Comparison of ENCODE assay signal across 32 cellular contexts in genomic region chr9:99305124-99305523, GRCh38.
"Had no signal": no experiment of that assay in that cellular context is flagged by ENCODE, and none has a peak within 500 bp of the region (broad histone marks: within the 10 kb centered on the region; RNA-seq: fewer than 3 reads in every experiment).

No MANE protein-coding gene starts in this region.

- H3K9me3 ChIP-seq: MG63, SJSA1, SK-N-SH had no signal

- H3K27ac ChIP-seq: PC-9, RWPE1, SJSA1 had no signal

- DNase-seq: Kasumi-1, KG1, MG63, NCI-H1048, NCI-H1092 treated with DMSO at 0.1 percent for 48 hours, NCI-H1105 treated with DMSO at 0.1 percent for 48 hours, NCI-H1417, NCI-H1436, NCI-H146, NCI-H1694, NCI-H187, NCI-H1930, NCI-H2029 treated with DMSO at 0.1 percent for 48 hours, NCI-H2081 treated with DMSO at 0.1 percent for 48 hours, NCI-H2107, NCI-H2171, NCI-H226, NCI-H446 treated with DMSO at 0.1 percent for 48 hours, NCI-H510A, NCI-H524, NCI-H526, NCI-H69, NCI-H748 treated with DMSO at 0.1 percent for 48 hours, NCI-H82, PC-9, SHP77 treated with DMSO at 0.1 percent for 48 hours, SK-N-SH, SW 1271 had no signal

- H3K4me3 ChIP-seq: MG63, PC-9, SJSA1 had no signal

- H3K36me3 ChIP-seq: MG63, SJSA1 had no signal

- ATAC-seq: Panc1, Right ventricle myocardium inferior had no signal

- H3K4me1 ChIP-seq: SJSA1 had no signal

- H3K4me2 ChIP-seq: PC-9, SK-N-SH had no signal

- H2AFZ ChIP-seq: PC-9 had no signal

- H3K27me3 ChIP-seq: MG63, SJSA1 had no signal
